ENCODE assay signal across 1 cellular context in the genomic region with DNA sequence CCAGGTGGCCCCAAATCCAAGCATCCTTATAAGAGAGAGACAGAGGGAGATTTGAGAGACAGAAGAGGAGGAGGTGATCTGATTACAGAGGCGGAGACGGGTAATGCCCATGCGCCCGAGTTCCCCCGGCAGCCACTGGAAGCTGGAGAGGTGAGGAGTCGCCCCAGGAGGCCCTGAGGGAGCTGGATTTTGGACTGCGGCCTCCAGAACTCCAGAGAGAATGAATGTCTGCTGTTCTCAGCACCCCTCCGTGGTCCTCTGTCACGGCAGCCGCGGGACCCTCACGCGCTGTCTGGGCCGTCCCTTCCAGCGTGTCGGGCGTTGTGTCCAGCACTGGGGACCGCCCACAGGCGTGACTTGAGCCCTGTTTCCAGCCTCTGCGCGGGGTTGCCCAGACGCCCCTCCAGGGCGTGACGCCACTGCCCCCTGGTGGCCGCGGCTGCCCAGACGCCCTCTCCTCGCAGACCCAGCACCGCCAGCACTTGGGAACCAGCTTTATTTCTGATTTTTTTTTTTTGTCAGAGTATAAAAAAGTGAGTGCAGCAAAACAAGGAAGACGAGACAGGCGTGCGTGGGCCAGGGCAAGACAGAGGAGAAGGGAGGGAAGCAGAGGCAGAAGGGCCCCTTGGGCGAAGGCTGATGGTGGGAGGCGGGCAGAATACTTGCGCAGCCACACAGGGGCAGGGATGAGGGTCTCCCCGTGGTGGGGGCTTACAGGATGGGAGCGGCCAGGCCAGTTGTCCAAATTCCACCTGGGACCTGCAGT.
TF ChIP-seq lines count a peak whose summit lies in the region.

No MANE protein-coding gene starts in this region.

TF ChIP-seq in H1, 55 proteins besides CTCF, POLR2A, EP300 and RAD21:
- TF ChIP-seq, protein P1, sequence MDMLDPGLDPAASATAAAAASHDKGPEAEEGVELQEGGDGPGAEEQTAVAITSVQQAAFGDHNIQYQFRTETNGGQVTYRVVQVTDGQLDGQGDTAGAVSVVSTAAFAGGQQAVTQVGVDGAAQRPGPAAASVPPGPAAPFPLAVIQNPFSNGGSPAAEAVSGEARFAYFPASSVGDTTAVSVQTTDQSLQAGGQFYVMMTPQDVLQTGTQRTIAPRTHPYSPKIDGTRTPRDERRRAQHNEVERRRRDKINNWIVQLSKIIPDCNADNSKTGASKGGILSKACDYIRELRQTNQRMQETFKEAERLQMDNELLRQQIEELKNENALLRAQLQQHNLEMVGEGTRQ (IDR thresholded peaks at IDR 0.05; ENCODE audit: low read length) = no peak
- TF ChIP-seq, protein P2, sequence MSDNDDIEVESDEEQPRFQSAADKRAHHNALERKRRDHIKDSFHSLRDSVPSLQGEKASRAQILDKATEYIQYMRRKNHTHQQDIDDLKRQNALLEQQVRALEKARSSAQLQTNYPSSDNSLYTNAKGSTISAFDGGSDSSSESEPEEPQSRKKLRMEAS (IDR thresholded peaks at IDR 0.05) = peak; percentile 50
- TF ChIP-seq SAP30 (IDR thresholded peaks at IDR 0.05; ENCODE audit: insufficient read depth, insufficient replicate concordance, low read length) (no peak), BCL11A (IDR thresholded peaks at IDR 0.05; ENCODE audit: low read depth in 2 of 2, low read length in 2 of 2) (no peak), E2F6 (IDR thresholded peaks at IDR 0.05) (0 out of 2 replicates have a peak, but pooled peaks have one; percentile 47), GABPA (IDR thresholded peaks at IDR 0.05; ENCODE audit: borderline replicate concordance, insufficient read depth, low read length) (peak; percentile 77), EGR1 (IDR thresholded peaks at IDR 0.05; ENCODE audit: borderline replicate concordance, low read depth, low read length) (no peak), PHF8 (conservative IDR thresholded peaks at IDR 0.05; ENCODE audit: low read depth, low read length) (0 out of 2 replicates have a peak, but pooled peaks have one; percentile 14), KDM4A (IDR thresholded peaks at IDR 0.05; ENCODE audit: low read depth, low read length, severe bottlenecking) (peak; percentile 60), BRCA1 (IDR thresholded peaks at IDR 0.05; ENCODE audit: low read depth, low read length) (no peak), ATF2 (IDR thresholded peaks at IDR 0.05; ENCODE audit: low read length) (no peak), CREB1 (IDR thresholded peaks at IDR 0.05) (peak; percentile 49; the same call in 1 of the 2 replicates), CTBP2 (IDR thresholded peaks at IDR 0.05; ENCODE audit: borderline replicate concordance, insufficient read depth, insufficient read length, low read length) (peak; percentile 60), EZH2 (IDR thresholded peaks at IDR 0.05; ENCODE audit: low read depth, low read length, severe bottlenecking) (peak; percentile 29), CHD2 (IDR thresholded peaks at IDR 0.05; ENCODE audit: low read length) (0 out of 2 replicates have a peak, but pooled peaks have one; percentile 26), CEBPB (IDR thresholded peaks at IDR 0.05; ENCODE audit: low read depth, low read length) (no peak)
